1 cellular context compared by ENCODE assay signal in genomic region chr5:119454171-119454570, GRCh38.
A peak's percentile ranks its signal among the peaks of the same experiment; 100 is the strongest.
TF ChIP-seq lines count a peak whose summit lies in the region.

No MANE protein-coding gene starts in this region.

TF ChIP-seq in HepG2, 621 proteins besides CTCF, POLR2A, EP300 and RAD21 (continued from another document and continues in another):
- no peak for TF ChIP-seq E2F1 (CRISPR knock-in tag; IDR thresholded peaks at IDR 0.05)
- TF ChIP-seq BRF2 (CRISPR knock-in tag; IDR thresholded peaks at IDR 0.05) = no peak
- no peak for TF ChIP-seq BHLHE40 (IDR thresholded peaks at IDR 0.05; ENCODE audit: low read length)
- no peak for TF ChIP-seq ETV6 (CRISPR knock-in tag; conservative IDR thresholded peaks at IDR 0.05)
- no peak for TF ChIP-seq ZSCAN21 (CRISPR knock-in tag; IDR thresholded peaks at IDR 0.05; ENCODE audit: borderline replicate concordance)
- TF ChIP-seq ZBTB43 (CRISPR knock-in tag; conservative IDR thresholded peaks at IDR 0.05) = no peak
- no peak for TF ChIP-seq ZNF468 (CRISPR knock-in tag; IDR thresholded peaks at IDR 0.05)
- TF ChIP-seq STAT5B (CRISPR knock-in tag; IDR thresholded peaks at IDR 0.05) = no peak
- TF ChIP-seq ZNF503 (CRISPR knock-in tag; IDR thresholded peaks at IDR 0.05) = no peak
- TF ChIP-seq MLX (CRISPR knock-in tag; IDR thresholded peaks at IDR 0.05) = no peak
- TF ChIP-seq RARA (CRISPR knock-in tag; IDR thresholded peaks at IDR 0.05) = peak; percentile 76
- TF ChIP-seq BCL6 (CRISPR knock-in tag; IDR thresholded peaks at IDR 0.05) = 0 out of 2 replicates have a peak, but pooled peaks have one; percentile 20
- TF ChIP-seq ZNF841 (CRISPR knock-in tag; IDR thresholded peaks at IDR 0.05; ENCODE audit: borderline replicate concordance) = no peak
- no peak for TF ChIP-seq POLR2AphosphoS2 (IDR thresholded peaks at IDR 0.05; ENCODE audit: low read depth, low read length)
- 0 out of 2 replicates have a peak, but pooled peaks have one; percentile 19 for TF ChIP-seq PAXIP1 (CRISPR knock-in tag; conservative IDR thresholded peaks at IDR 0.05)
- no peak for TF ChIP-seq ZNF382 (CRISPR knock-in tag; IDR thresholded peaks at IDR 0.05; ENCODE audit: borderline replicate concordance)
- no peak for TF ChIP-seq ZNF33A (CRISPR knock-in tag; IDR thresholded peaks at IDR 0.05; ENCODE audit: borderline replicate concordance)
- no peak for TF ChIP-seq ZFYVE20 (CRISPR knock-in tag; IDR thresholded peaks at IDR 0.05; ENCODE audit: borderline replicate concordance, low read depth)
- TF ChIP-seq SATB2 (CRISPR knock-in tag; IDR thresholded peaks at IDR 0.05) = no peak
- TF ChIP-seq CENPX (CRISPR knock-in tag; IDR thresholded peaks at IDR 0.05) = no peak
- TF ChIP-seq ZNF704 (CRISPR knock-in tag; IDR thresholded peaks at IDR 0.05; ENCODE audit: borderline replicate concordance) = no peak
- TF ChIP-seq ZNF180 (CRISPR knock-in tag; IDR thresholded peaks at IDR 0.05; ENCODE audit: borderline replicate concordance, low read depth) = no peak
- TF ChIP-seq PRDM10 (CRISPR knock-in tag; IDR thresholded peaks at IDR 0.05; ENCODE audit: low read depth) = no peak
- TF ChIP-seq ZNF20 (CRISPR knock-in tag; IDR thresholded peaks at IDR 0.05) = no peak
- TF ChIP-seq YY1 (IDR thresholded peaks at IDR 0.05; ENCODE audit: insufficient read depth, insufficient replicate concordance, low read depth, low read length) = no peak
- no peak for TF ChIP-seq ZFY (CRISPR knock-in tag; IDR thresholded peaks at IDR 0.05)
- TF ChIP-seq ZNF318 (CRISPR knock-in tag; IDR thresholded peaks at IDR 0.05) = no peak
- no peak for TF ChIP-seq ZNF3 (CRISPR knock-in tag; IDR thresholded peaks at IDR 0.05)
- TF ChIP-seq HMG20A (CRISPR knock-in tag; IDR thresholded peaks at IDR 0.05; ENCODE audit: borderline replicate concordance) = peak; percentile 22; the same call in 1 of the 2 replicates
- TF ChIP-seq FLYWCH1 (CRISPR knock-in tag; IDR thresholded peaks at IDR 0.05) = no peak
- no peak for TF ChIP-seq ZNF83 (CRISPR knock-in tag; IDR thresholded peaks at IDR 0.05; ENCODE audit: borderline replicate concordance)
- TF ChIP-seq NR2F6 (IDR thresholded peaks at IDR 0.05) = peak; percentile 29; the same call in 1 of the 2 replicates
- TF ChIP-seq NR2F6 (CRISPR knock-in tag; IDR thresholded peaks at IDR 0.05) = peak; percentile 49; the same call in 1 of the 2 replicates
- TF ChIP-seq XBP1 (CRISPR knock-in tag; IDR thresholded peaks at IDR 0.05) = no peak
